Comparison of ENCODE assay signal across 8 cellular contexts in the genomic region with DNA sequence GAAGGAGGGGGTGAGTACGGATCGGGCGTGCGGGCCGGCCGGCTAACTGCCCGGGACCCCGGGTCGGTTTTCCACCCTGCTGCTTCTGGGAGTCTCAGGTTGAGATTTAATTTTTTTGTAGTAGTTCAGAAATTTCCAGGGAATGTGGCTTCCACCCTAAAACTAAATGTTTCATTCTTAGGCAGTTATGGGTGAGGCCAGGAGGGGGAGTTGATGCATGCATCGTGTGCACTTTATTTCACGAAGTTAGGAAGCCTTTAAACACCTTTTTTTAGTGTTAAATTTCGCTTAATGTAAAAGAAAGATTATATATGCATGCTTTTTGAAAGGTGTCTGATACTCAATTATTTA. TPM values are rescaled to one million over a fixed set of nuclear protein-coding genes. Genes with fewer than 3 reads are reported as not detected.
DNase-seq lines count a peak whose midpoint lies in the region; ATAC-seq and TF ChIP-seq lines count a peak whose summit lies in the region.

No MANE protein-coding gene starts in this region.

- H3K27ac ChIP-seq in thyroid gland = peak overlapping the region in 1 of 3 donors; percentile 63

- H3K27me3 Mint-ChIP-seq in activated CD4-positive, alpha-beta T cell treated with anti-CD3 and anti-CD28 coated beads, Interleukin-2, amount 10 ng/mL, durations not matched to agents 7 days and 5 days = no peaks in the 10 kb centered on the region
- H3K27me3 Mint-ChIP-seq in activated T-helper 17 cell treated with anti-CD3 and anti-CD28 coated beads, Interleukin-2, amount 50 U/mL, for 72 hours = no peaks in the 10 kb centered on the region

- no peak for ATAC-seq in activated T-helper 17 cell treated with anti-CD3 and anti-CD28 coated beads, Interleukin-2, amount 50 U/mL, for 72 hours (replicated peaks)

- peaks cover 47% of the 10 kb centered on the region in 2 donors for H3K36me3 ChIP-seq in thyroid gland

- H3K36me3 Mint-ChIP-seq in activated CD4-positive, alpha-beta T cell treated with anti-CD3 and anti-CD28 coated beads, Interleukin-2, amount 10 ng/mL, durations not matched to agents 7 days and 5 days (ENCODE audit: low read depth) = peaks cover 42% of the 10 kb centered on the region
- peaks cover 56% of the 10 kb centered on the region for H3K36me3 Mint-ChIP-seq in activated T-helper 17 cell treated with anti-CD3 and anti-CD28 coated beads, Interleukin-2, amount 50 U/mL, for 72 hours (ENCODE audit: low read depth)

- peak overlapping the region; percentile 96 for H3K4me3 Mint-ChIP-seq in activated CD4-positive, alpha-beta T cell treated with anti-CD3 and anti-CD28 coated beads, Interleukin-2, amount 10 ng/mL, durations not matched to agents 7 days and 5 days
- peak overlapping the region; percentile 93 for H3K4me3 Mint-ChIP-seq in activated T-helper 17 cell treated with anti-CD3 and anti-CD28 coated beads, Interleukin-2, amount 50 U/mL, for 72 hours

- H3K4me1 Mint-ChIP-seq in activated CD4-positive, alpha-beta T cell treated with anti-CD3 and anti-CD28 coated beads, Interleukin-2, amount 10 ng/mL, durations not matched to agents 7 days and 5 days = peaks cover 65% of the 10 kb centered on the region
- peaks cover 41% of the 10 kb centered on the region for H3K4me1 Mint-ChIP-seq in activated T-helper 17 cell treated with anti-CD3 and anti-CD28 coated beads, Interleukin-2, amount 50 U/mL, for 72 hours

- 3 to 4% methylated on average over 12 of the region's 12 CpGs for WGBS in thyroid gland, 2 donors

- peak overlapping the region; percentile 86 for H3K27ac Mint-ChIP-seq in activated CD4-positive, alpha-beta T cell treated with anti-CD3 and anti-CD28 coated beads, Interleukin-2, amount 10 ng/mL, durations not matched to agents 7 days and 5 days
- peak overlapping the region; percentile 91 for H3K27ac Mint-ChIP-seq in activated T-helper 17 cell treated with anti-CD3 and anti-CD28 coated beads, Interleukin-2, amount 50 U/mL, for 72 hours

- no peak for TF ChIP-seq POLR2A in thyroid gland (IDR thresholded peaks at IDR 0.05)

- peak overlapping the region; percentile 36 to 91 (median 68) for H3K4me3 ChIP-seq in thyroid gland (replicated peaks in 1 of 3)

- H3K27me3 ChIP-seq in thyroid gland = no peaks in the 10 kb centered on the region

- H3K9me3 ChIP-seq in thyroid gland = no peaks in the 10 kb centered on the region

- H3K4me1 ChIP-seq in thyroid gland = peaks cover 8 to 35% of the 10 kb centered on the region in 2 donors

- intact Hi-C loops in thyroid gland (cut with DNase I) = loop anchor here (5.0 to 10.0 kb wide), 2 partner anchors 78 to 141 kb away; no protein-coding TSS in a partner anchor

- no peak for DNase-seq in activated CD4-positive, alpha-beta T cell treated with anti-CD3 and anti-CD28 coated beads, Interleukin-2, amount 10 ng/mL, durations not matched to agents 7 days and 5 days
- no peak for DNase-seq in activated CD4-positive, alpha-beta T cell treated with anti-CD3 and anti-CD28 coated beads, Interleukin-2, amount 50 U/mL, for 48 hours
- peak; percentile 27 for DNase-seq in iris pigment epithelial cell (ENCODE audit: low read depth)
- DNase-seq in thyroid gland = no peak
- no peak for DNase-seq in amniotic stem cell (lab: John Stamatoyannopoulos, UW)
- no peak for DNase-seq in ecto neural progenitor cell (ENCODE audit: low spot score)
- DNase-seq in NCI-H1048 (lab: John Stamatoyannopoulos, UW) = no peak

- TF ChIP-seq CTCF in thyroid gland (IDR thresholded peaks at IDR 0.05) = peak in 5 of 6 experiments; percentile 12 to 40 (median 27)

- POLR2A ChIA-PET in activated CD4-positive, alpha-beta T cell treated with anti-CD3 and anti-CD28 coated beads, Interleukin-2, amount 10 ng/mL, durations not matched to agents 7 days and 5 days (lab: Charles Lee) = no interaction called here

- no peaks in the 10 kb centered on the region for H3K9me3 Mint-ChIP-seq in activated CD4-positive, alpha-beta T cell treated with anti-CD3 and anti-CD28 coated beads, Interleukin-2, amount 10 ng/mL, durations not matched to agents 7 days and 5 days
- no peaks in the 10 kb centered on the region for H3K9me3 Mint-ChIP-seq in activated T-helper 17 cell treated with anti-CD3 and anti-CD28 coated beads, Interleukin-2, amount 50 U/mL, for 72 hours

- CTCF ChIA-PET in activated CD4-positive, alpha-beta T cell treated with anti-CD3 and anti-CD28 coated beads, Interleukin-2, amount 10 ng/mL, durations not matched to agents 7 days and 5 days (lab: Charles Lee) = interaction anchor here (1.4 to 5.6 kb wide), 2 partner anchors 52 to 83 kb away, joined by 10 to 31 read pairs; partner anchors contain the start of gene TOR2A

RNA-seq across cellular contexts. Expression of gene CDK9, which starts 0.9 kb away (rescaled TPM):
- 100 to 1,000 TPM in 1 of 2 experiments, 10 to 100 TPM in 1; 99.4 to 110 TPM for total RNA-seq in activated CD4-positive, alpha-beta T cell treated with anti-CD3 and anti-CD28 coated beads, Interleukin-2, amount 10 ng/mL, durations not matched to agents 7 days and 5 days
- total RNA-seq in activated T-helper 17 cell treated with anti-CD3 and anti-CD28 coated beads, Interleukin-2, amount 50 U/mL, for 72 hours = 10 to 100 TPM; 82.8 to 94.2 TPM
- total RNA-seq in thyroid gland = 10 to 100 TPM; 47.5 to 85.2 (median 78.3) TPM

RNA-seq across cellular contexts. Expression of gene SH2D3C, which starts 8.3 kb away (rescaled TPM):
- total RNA-seq in activated CD4-positive, alpha-beta T cell treated with anti-CD3 and anti-CD28 coated beads, Interleukin-2, amount 10 ng/mL, durations not matched to agents 7 days and 5 days = 10 to 100 TPM; 67.9 to 71.4 TPM
- total RNA-seq in activated T-helper 17 cell treated with anti-CD3 and anti-CD28 coated beads, Interleukin-2, amount 50 U/mL, for 72 hours = 10 to 100 TPM; 27.6 to 46.8 TPM
- 10 to 100 TPM; 10.0 to 24.9 (median 18.2) TPM for total RNA-seq in thyroid gland

RNA-seq across cellular contexts. Expression of gene FPGS, which starts 15.9 kb away (rescaled TPM):
- 10 to 100 TPM; 66.7 to 78.1 TPM for total RNA-seq in activated CD4-positive, alpha-beta T cell treated with anti-CD3 and anti-CD28 coated beads, Interleukin-2, amount 10 ng/mL, durations not matched to agents 7 days and 5 days
- total RNA-seq in activated T-helper 17 cell treated with anti-CD3 and anti-CD28 coated beads, Interleukin-2, amount 50 U/mL, for 72 hours = 10 to 100 TPM; 56.7 to 95.6 TPM
- 10 to 100 TPM; 58.5 to 78.0 (median 62.1) TPM for total RNA-seq in thyroid gland

RNA-seq across cellular contexts. Expression of gene TOR2A, which starts 51.7 kb away (rescaled TPM):
- total RNA-seq in activated CD4-positive, alpha-beta T cell treated with anti-CD3 and anti-CD28 coated beads, Interleukin-2, amount 10 ng/mL, durations not matched to agents 7 days and 5 days = 10 to 100 TPM; 21.7 to 24.0 TPM
- total RNA-seq in activated T-helper 17 cell treated with anti-CD3 and anti-CD28 coated beads, Interleukin-2, amount 50 U/mL, for 72 hours = 10 to 100 TPM in 1 of 2 donors, 1 to 10 TPM in 1; 8.5 to 15.7 TPM
- 10 to 100 TPM in 3 of 4 donors, 1 to 10 TPM in 1; 8.9 to 23.1 (median 14.2) TPM for total RNA-seq in thyroid gland
